ENCODE assay signal across 9 cellular contexts in genomic region chr15:59532770-59533379, GRCh38.
A peak's percentile ranks its signal among the peaks of the same experiment; 100 is the strongest.
DNase-seq lines count a peak whose midpoint lies in the region; ATAC-seq and TF ChIP-seq lines count a peak whose summit lies in the region.
"Had no signal": no experiment of that assay in that cellular context is flagged by ENCODE, and none has a peak within 500 bp of the region (broad histone marks: within the 10 kb centered on the region; RNA-seq: fewer than 3 reads in every experiment).

No MANE protein-coding gene starts in this region.

- DNase-seq in SIG-M5 treated with dmso at 0.1 percent for 504 hours (lab: John Stamatoyannopoulos, UW; ENCODE audit: unreplicated experiment), result peak; percentile 68
- DNase-seq in SIG-M5 (lab: John Stamatoyannopoulos, UW), result no peak
- peak; percentile 32 for DNase-seq in Jurkat, Clone E6-1 (ENCODE audit: low read depth, low spot score)
- DNase-seq in RPMI8226, result peak; percentile 72
- DNase-seq in dorsolateral prefrontal cortex, result no peak
- no peak for DNase-seq in GOT3 (lab: John Stamatoyannopoulos, UW)
- DNase-seq: activated naive CD8-positive, alpha-beta T cell treated with anti-CD3 and anti-CD28 coated beads, Interleukin-2, amount 10 ng/mL, durations not matched to agents 7 days and 5 days had no signal

- H3K36me3 ChIP-seq in mucosa of rectum (ENCODE audit: control insufficient read depth in 2 of 2, insufficient read depth in 2 of 2, low read length in 2 of 2), result no peaks in the 10 kb centered on the region

- H3K4me1 ChIP-seq in mucosa of rectum (ENCODE audit: control insufficient read depth in 2 of 2, insufficient read depth in 2 of 2, low read length in 2 of 2), result peaks cover 28 to 50% of the 10 kb centered on the region in 2 donors

- H3K27ac ChIP-seq in dorsolateral prefrontal cortex, result no peak overlapping the region
- peak overlapping the region; percentile 79 to 84 for H3K27ac ChIP-seq in mucosa of rectum (ENCODE audit: low read depth in 2 of 2, low read length in 2 of 2)

- no peak overlapping the region for H3K4me3 ChIP-seq in Jurkat, Clone E6-1 (ENCODE audit: low read length)
- H3K4me3 ChIP-seq in dorsolateral prefrontal cortex (no peak overlapping the region), mucosa of rectum (ENCODE audit: low read length in 2 of 2) (no peak overlapping the region)

- H3K27me3 ChIP-seq in dorsolateral prefrontal cortex (no peaks in the 10 kb centered on the region), mucosa of rectum (ENCODE audit: control insufficient read depth in 2 of 2, insufficient read depth in 2 of 2, low read length in 2 of 2) (no peaks in the 10 kb centered on the region)

- no peak for ATAC-seq in HG03097 (IDR thresholded peaks at IDR 0.05; ENCODE audit: low FRiP score, unreplicated experiment)

- H3K9ac ChIP-seq in mucosa of rectum (ENCODE audit: low read depth in 1 of 2, low read length in 2 of 2), result peak overlapping the region; percentile 42 to 67

- intact Hi-C loops in dorsolateral prefrontal cortex (cut with DNase I), result no loop called here

- H3K9me3 ChIP-seq in mucosa of rectum (ENCODE audit: control insufficient read depth in 2 of 2, low read length in 2 of 2), result no peaks in the 10 kb centered on the region

- peak; percentile 54 to 87 (median 71) for TF ChIP-seq CTCF in dorsolateral prefrontal cortex (IDR thresholded peaks at IDR 0.05 in 54 of 56, conservative IDR thresholded peaks at IDR 0.05 in 2 of 56; ENCODE audit: low read depth in 1 of 56, partially characterized antibody in 56 of 56)

Comparison
In these comparisons a context has a peak if more than half of its experiments do, and no peak if none do; other contexts are left out.
1. DNase-seq: peak in SIG-M5 treated with dmso at 0.1 percent for 504 hours (single experiment), Jurkat, Clone E6-1 (single experiment) and RPMI8226 (single experiment); none in SIG-M5 (single experiment), dorsolateral prefrontal cortex (0 of 10) and GOT3 (single experiment).
2. H3K27ac ChIP-seq: peak in mucosa of rectum (2 of 2); none in dorsolateral prefrontal cortex (0 of 59).